In the genomic region with DNA sequence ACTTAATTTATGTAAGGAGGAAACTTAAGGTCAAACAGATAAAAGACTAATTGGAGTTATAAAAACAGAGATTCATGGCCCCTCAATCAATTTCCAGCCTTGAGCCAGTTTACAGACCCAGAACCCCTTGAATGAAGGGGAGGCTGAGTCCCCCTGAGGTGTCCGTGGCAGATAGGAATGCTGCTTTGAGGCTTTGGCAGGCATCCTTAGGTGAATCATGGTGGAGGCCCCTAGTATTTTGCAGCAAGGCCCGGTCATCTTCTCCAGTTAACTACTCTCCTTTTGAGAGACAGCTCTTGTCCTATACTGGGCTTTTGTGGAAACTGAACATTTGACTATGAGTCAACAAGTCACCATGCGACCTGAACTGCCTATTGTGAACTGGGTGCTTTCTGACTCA, we compare ENCODE assay signal across 5 cellular contexts.
DNase-seq lines count a peak whose midpoint lies in the region; TF ChIP-seq lines count a peak whose summit lies in the region.
"Not testable (repeated sequence)": the region's sequence is repeated elsewhere in the genome, so short reads cannot be mapped to it uniquely, and the experiment has no call there.

No MANE protein-coding gene starts in this region.

- TF ChIP-seq CTCF in HFFc6 (IDR thresholded peaks at IDR 0.05): not testable (repeated sequence)

- not testable (repeated sequence) for H3K9me3 Mint-ChIP-seq in HFFc6

- H3K36me3 Mint-ChIP-seq in HFFc6 (ENCODE audit: low read depth): not testable (repeated sequence)

- H3K27ac Mint-ChIP-seq in HFFc6: peak overlapping the region; percentile 52; the same call in 1 of the 2 replicates

- peak; percentile 47 for DNase-seq in Caki2 (ENCODE audit: low read depth)
- peak; percentile 5 for DNase-seq in EH (ENCODE audit: low read depth)
- peak; percentile 83 for DNase-seq in HFFc6
- DNase-seq in RPMI7951 (ENCODE audit: low read depth): peak; percentile 6
- peak; percentile 56 for DNase-seq in kidney tubule cell (ENCODE audit: low spot score)

- in situ Hi-C loops in Caki2 (cut with HindIII; ENCODE audit: low pct_unique_long_range_greater_than_20kb, low sequenced_read_pairs): not testable (repeated sequence)

- H3K4me1 Mint-ChIP-seq in HFFc6 (ENCODE audit: low read depth): peaks cover 12% of the 10 kb centered on the region

- H3K27me3 Mint-ChIP-seq in HFFc6 (ENCODE audit: insufficient read depth): not testable (repeated sequence)

- not testable (repeated sequence) for H3K4me3 Mint-ChIP-seq in HFFc6

Comparison
In these comparisons a context has a peak if more than half of its experiments do, and no peak if none do; other contexts are left out.
1. Peak in every context shown above with its lines: DNase-seq.
2. DNase-seq: peak in every context shown above with its lines; median percentile 83 in HFFc6; 56 in kidney tubule cell; 47 in Caki2; 6 in RPMI7951; 5 in EH.